ENCODE assay signal across 1 cellular context in the genomic region with DNA sequence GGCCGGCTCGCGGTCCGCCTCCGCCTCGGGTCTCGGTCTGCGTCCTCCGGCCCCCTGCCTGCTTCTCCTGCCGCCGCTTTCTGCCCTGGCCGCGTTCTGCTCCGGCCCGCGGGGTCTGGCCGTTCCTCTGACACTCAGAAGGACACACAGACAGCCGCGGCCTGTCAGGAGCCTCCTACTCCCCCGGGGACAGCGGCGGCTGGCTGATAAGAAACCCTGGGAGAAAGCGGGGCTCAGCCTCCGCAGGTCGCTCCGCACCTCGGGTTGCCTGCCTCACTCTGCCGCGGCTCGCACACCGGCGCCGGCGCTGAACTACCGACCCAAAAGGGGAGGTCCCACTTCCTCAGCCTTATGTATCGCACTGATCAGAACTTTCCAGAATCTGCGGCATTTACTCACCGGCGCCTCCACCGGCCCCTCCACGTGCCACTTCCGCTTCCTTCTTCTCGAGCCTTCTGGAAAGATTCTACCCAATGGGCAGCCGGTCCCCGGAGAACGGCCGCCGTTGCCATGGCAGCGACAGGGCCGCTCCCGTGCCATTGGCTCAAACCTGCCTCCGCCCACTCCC.
A peak's percentile ranks its signal among the peaks of the same experiment; 100 is the strongest.
TF ChIP-seq lines count a peak whose summit lies in the region.

A gene (minus strand): TSS at position 322 of the 568 bp plus-strand sequence. CDS start 322 bp downstream, outside the sequence.

TF ChIP-seq in K562, 482 proteins besides CTCF, POLR2A, EP300 and RAD21 (continued from another document and continues in another):
- TF ChIP-seq, protein P1, sequence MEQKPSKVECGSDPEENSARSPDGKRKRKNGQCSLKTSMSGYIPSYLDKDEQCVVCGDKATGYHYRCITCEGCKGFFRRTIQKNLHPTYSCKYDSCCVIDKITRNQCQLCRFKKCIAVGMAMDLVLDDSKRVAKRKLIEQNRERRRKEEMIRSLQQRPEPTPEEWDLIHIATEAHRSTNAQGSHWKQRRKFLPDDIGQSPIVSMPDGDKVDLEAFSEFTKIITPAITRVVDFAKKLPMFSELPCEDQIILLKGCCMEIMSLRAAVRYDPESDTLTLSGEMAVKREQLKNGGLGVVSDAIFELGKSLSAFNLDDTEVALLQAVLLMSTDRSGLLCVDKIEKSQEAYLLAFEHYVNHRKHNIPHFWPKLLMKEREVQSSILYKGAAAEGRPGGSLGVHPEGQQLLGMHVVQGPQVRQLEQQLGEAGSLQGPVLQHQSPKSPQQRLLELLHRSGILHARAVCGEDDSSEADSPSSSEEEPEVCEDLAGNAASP (IDR thresholded peaks at IDR 0.05), result no peak
- peak; percentile 62; the same call in 1 of the 2 replicates for TF ChIP-seq FOXP1 (CRISPR knock-in tag; IDR thresholded peaks at IDR 0.05)
- TF ChIP-seq MYNN (IDR thresholded peaks at IDR 0.05), result no peak
- no peak for TF ChIP-seq MYNN (CRISPR knock-in tag; IDR thresholded peaks at IDR 0.05)
- TF ChIP-seq, protein P2, sequence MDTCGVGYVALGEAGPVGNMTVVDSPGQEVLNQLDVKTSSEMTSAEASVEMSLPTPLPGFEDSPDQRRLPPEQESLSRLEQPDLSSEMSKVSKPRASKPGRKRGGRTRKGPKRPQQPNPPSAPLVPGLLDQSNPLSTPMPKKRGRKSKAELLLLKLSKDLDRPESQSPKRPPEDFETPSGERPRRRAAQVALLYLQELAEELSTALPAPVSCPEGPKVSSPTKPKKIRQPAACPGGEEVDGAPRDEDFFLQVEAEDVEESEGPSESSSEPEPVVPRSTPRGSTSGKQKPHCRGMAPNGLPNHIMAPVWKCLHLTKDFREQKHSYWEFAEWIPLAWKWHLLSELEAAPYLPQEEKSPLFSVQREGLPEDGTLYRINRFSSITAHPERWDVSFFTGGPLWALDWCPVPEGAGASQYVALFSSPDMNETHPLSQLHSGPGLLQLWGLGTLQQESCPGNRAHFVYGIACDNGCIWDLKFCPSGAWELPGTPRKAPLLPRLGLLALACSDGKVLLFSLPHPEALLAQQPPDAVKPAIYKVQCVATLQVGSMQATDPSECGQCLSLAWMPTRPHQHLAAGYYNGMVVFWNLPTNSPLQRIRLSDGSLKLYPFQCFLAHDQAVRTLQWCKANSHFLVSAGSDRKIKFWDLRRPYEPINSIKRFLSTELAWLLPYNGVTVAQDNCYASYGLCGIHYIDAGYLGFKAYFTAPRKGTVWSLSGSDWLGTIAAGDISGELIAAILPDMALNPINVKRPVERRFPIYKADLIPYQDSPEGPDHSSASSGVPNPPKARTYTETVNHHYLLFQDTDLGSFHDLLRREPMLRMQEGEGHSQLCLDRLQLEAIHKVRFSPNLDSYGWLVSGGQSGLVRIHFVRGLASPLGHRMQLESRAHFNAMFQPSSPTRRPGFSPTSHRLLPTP (IDR thresholded peaks at IDR 0.05; ENCODE audit: borderline replicate concordance, extremely low read depth, insufficient read length), result no peak
- TF ChIP-seq ZNF324 (CRISPR knock-in tag; IDR thresholded peaks at IDR 0.05), result no peak
- TF ChIP-seq, protein P3, sequence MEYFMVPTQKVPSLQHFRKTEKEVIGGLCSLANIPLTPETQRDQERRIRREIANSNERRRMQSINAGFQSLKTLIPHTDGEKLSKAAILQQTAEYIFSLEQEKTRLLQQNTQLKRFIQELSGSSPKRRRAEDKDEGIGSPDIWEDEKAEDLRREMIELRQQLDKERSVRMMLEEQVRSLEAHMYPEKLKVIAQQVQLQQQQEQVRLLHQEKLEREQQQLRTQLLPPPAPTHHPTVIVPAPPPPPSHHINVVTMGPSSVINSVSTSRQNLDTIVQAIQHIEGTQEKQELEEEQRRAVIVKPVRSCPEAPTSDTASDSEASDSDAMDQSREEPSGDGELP (CRISPR knock-in tag; IDR thresholded peaks at IDR 0.05; ENCODE audit: borderline replicate concordance), result no peak
- TF ChIP-seq, protein P4, sequence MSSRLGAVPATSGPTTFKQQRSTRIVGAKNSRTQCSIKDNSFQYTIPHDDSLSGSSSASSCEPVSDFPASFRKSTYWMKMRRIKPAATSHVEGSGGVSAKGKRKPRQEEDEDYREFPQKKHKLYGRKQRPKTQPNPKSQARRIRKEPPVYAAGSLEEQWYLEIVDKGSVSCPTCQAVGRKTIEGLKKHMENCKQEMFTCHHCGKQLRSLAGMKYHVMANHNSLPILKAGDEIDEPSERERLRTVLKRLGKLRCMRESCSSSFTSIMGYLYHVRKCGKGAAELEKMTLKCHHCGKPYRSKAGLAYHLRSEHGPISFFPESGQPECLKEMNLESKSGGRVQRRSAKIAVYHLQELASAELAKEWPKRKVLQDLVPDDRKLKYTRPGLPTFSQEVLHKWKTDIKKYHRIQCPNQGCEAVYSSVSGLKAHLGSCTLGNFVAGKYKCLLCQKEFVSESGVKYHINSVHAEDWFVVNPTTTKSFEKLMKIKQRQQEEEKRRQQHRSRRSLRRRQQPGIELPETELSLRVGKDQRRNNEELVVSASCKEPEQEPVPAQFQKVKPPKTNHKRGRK (tag; IDR thresholded peaks at IDR 0.05), result no peak
- TF ChIP-seq CEBPG (CRISPR knock-in tag; IDR thresholded peaks at IDR 0.05), result no peak
- no peak for TF ChIP-seq CEBPG (tag; conservative IDR thresholded peaks at IDR 0.05 in 1 of 2, IDR thresholded peaks at IDR 0.05 in 1 of 2)
- peak; percentile 30 to 48; a peak in 3 of 4 replicates for TF ChIP-seq NRF1 (conservative IDR thresholded peaks at IDR 0.05 in 1 of 2, IDR thresholded peaks at IDR 0.05 in 1 of 2)
- peak; percentile 32; the same call in 1 of the 2 replicates for TF ChIP-seq MYC (IDR thresholded peaks at IDR 0.05; ENCODE audit: low read depth, low read length)
- no peak for TF ChIP-seq MYC (CRISPR knock-in tag; IDR thresholded peaks at IDR 0.05; ENCODE audit: borderline replicate concordance, low read depth)
- TF ChIP-seq RHOXF2B (CRISPR knock-in tag; conservative IDR thresholded peaks at IDR 0.05), result no peak
- TF ChIP-seq FOSL1 (tag; conservative IDR thresholded peaks at IDR 0.05), result 0 out of 2 replicates have a peak, but pooled peaks have one; percentile 10
- no peak for TF ChIP-seq NCOA2 (IDR thresholded peaks at IDR 0.05; ENCODE audit: partially characterized antibody in 2 of 2)
- TF ChIP-seq, protein P5, sequence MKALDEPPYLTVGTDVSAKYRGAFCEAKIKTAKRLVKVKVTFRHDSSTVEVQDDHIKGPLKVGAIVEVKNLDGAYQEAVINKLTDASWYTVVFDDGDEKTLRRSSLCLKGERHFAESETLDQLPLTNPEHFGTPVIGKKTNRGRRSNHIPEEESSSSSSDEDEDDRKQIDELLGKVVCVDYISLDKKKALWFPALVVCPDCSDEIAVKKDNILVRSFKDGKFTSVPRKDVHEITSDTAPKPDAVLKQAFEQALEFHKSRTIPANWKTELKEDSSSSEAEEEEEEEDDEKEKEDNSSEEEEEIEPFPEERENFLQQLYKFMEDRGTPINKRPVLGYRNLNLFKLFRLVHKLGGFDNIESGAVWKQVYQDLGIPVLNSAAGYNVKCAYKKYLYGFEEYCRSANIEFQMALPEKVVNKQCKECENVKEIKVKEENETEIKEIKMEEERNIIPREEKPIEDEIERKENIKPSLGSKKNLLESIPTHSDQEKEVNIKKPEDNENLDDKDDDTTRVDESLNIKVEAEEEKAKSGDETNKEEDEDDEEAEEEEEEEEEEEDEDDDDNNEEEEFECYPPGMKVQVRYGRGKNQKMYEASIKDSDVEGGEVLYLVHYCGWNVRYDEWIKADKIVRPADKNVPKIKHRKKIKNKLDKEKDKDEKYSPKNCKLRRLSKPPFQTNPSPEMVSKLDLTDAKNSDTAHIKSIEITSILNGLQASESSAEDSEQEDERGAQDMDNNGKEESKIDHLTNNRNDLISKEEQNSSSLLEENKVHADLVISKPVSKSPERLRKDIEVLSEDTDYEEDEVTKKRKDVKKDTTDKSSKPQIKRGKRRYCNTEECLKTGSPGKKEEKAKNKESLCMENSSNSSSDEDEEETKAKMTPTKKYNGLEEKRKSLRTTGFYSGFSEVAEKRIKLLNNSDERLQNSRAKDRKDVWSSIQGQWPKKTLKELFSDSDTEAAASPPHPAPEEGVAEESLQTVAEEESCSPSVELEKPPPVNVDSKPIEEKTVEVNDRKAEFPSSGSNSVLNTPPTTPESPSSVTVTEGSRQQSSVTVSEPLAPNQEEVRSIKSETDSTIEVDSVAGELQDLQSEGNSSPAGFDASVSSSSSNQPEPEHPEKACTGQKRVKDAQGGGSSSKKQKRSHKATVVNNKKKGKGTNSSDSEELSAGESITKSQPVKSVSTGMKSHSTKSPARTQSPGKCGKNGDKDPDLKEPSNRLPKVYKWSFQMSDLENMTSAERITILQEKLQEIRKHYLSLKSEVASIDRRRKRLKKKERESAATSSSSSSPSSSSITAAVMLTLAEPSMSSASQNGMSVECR (CRISPR knock-in tag; IDR thresholded peaks at IDR 0.05), result peak; percentile 29; the same call in 1 of the 2 replicates
- TF ChIP-seq POLR2H (tag; IDR thresholded peaks at IDR 0.05; ENCODE audit: low read depth), result 0 out of 2 replicates have a peak, but pooled peaks have one; percentile 31
- no peak for TF ChIP-seq HIVEP1 (CRISPR knock-in tag; IDR thresholded peaks at IDR 0.05)
- TF ChIP-seq, protein P6, sequence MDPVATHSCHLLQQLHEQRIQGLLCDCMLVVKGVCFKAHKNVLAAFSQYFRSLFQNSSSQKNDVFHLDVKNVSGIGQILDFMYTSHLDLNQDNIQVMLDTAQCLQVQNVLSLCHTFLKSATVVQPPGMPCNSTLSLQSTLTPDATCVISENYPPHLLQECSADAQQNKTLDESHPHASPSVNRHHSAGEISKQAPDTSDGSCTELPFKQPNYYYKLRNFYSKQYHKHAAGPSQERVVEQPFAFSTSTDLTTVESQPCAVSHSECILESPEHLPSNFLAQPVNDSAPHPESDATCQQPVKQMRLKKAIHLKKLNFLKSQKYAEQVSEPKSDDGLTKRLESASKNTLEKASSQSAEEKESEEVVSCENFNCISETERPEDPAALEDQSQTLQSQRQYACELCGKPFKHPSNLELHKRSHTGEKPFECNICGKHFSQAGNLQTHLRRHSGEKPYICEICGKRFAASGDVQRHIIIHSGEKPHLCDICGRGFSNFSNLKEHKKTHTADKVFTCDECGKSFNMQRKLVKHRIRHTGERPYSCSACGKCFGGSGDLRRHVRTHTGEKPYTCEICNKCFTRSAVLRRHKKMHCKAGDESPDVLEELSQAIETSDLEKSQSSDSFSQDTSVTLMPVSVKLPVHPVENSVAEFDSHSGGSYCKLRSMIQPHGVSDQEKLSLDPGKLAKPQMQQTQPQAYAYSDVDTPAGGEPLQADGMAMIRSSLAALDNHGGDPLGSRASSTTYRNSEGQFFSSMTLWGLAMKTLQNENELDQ (CRISPR knock-in tag; IDR thresholded peaks at IDR 0.05; ENCODE audit: borderline replicate concordance), result no peak
- no peak for TF ChIP-seq PYGO2 (tag; IDR thresholded peaks at IDR 0.05)
- TF ChIP-seq NFE2 (IDR thresholded peaks at IDR 0.05; ENCODE audit: low read depth), result no peak
- peak; percentile 21 for TF ChIP-seq SP2 (IDR thresholded peaks at IDR 0.05; ENCODE audit: extremely low read depth, low read depth, low read length, poor library complexity, severe bottlenecking)
- TF ChIP-seq, protein P7, sequence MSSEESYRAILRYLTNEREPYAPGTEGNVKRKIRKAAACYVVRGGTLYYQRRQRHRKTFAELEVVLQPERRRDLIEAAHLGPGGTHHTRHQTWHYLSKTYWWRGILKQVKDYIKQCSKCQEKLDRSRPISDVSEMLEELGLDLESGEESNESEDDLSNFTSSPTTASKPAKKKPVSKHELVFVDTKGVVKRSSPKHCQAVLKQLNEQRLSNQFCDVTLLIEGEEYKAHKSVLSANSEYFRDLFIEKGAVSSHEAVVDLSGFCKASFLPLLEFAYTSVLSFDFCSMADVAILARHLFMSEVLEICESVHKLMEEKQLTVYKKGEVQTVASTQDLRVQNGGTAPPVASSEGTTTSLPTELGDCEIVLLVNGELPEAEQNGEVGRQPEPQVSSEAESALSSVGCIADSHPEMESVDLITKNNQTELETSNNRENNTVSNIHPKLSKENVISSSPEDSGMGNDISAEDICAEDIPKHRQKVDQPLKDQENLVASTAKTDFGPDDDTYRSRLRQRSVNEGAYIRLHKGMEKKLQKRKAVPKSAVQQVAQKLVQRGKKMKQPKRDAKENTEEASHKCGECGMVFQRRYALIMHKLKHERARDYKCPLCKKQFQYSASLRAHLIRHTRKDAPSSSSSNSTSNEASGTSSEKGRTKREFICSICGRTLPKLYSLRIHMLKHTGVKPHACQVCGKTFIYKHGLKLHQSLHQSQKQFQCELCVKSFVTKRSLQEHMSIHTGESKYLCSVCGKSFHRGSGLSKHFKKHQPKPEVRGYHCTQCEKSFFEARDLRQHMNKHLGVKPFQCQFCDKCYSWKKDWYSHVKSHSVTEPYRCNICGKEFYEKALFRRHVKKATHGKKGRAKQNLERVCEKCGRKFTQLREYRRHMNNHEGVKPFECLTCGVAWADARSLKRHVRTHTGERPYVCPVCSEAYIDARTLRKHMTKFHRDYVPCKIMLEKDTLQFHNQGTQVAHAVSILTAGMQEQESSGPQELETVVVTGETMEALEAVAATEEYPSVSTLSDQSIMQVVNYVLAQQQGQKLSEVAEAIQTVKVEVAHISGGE (CRISPR knock-in tag; IDR thresholded peaks at IDR 0.05), result peak in 1 of 3 experiments; percentile 61; a peak in 1 of 6 replicates
- 0 out of 2 replicates have a peak, but pooled peaks have one; percentile 13 for TF ChIP-seq NFIC (IDR thresholded peaks at IDR 0.05)
- no peak for TF ChIP-seq SMARCC2 (IDR thresholded peaks at IDR 0.05; ENCODE audit: low read depth)
- TF ChIP-seq JUN (IDR thresholded peaks at IDR 0.05; ENCODE audit: borderline replicate concordance, low read depth, low read length), result no peak
- no peak for TF ChIP-seq JUN (CRISPR knock-in tag; IDR thresholded peaks at IDR 0.05; ENCODE audit: borderline replicate concordance)
- TF ChIP-seq ZSCAN32 (CRISPR knock-in tag; IDR thresholded peaks at IDR 0.05), result no peak
- no peak for TF ChIP-seq TCFL5 (CRISPR knock-in tag; conservative IDR thresholded peaks at IDR 0.05)
- TF ChIP-seq MIER1 (IDR thresholded peaks at IDR 0.05; ENCODE audit: low read depth), result no peak
- no peak for TF ChIP-seq BCOR (IDR thresholded peaks at IDR 0.05)
- TF ChIP-seq NCOA4 (IDR thresholded peaks at IDR 0.05; ENCODE audit: partially characterized antibody), result no peak
- no peak for TF ChIP-seq KAT7 (CRISPR knock-in tag; IDR thresholded peaks at IDR 0.05; ENCODE audit: borderline replicate concordance)
- TF ChIP-seq, protein P8, sequence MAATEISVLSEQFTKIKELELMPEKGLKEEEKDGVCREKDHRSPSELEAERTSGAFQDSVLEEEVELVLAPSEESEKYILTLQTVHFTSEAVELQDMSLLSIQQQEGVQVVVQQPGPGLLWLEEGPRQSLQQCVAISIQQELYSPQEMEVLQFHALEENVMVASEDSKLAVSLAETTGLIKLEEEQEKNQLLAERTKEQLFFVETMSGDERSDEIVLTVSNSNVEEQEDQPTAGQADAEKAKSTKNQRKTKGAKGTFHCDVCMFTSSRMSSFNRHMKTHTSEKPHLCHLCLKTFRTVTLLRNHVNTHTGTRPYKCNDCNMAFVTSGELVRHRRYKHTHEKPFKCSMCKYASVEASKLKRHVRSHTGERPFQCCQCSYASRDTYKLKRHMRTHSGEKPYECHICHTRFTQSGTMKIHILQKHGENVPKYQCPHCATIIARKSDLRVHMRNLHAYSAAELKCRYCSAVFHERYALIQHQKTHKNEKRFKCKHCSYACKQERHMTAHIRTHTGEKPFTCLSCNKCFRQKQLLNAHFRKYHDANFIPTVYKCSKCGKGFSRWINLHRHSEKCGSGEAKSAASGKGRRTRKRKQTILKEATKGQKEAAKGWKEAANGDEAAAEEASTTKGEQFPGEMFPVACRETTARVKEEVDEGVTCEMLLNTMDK (IDR thresholded peaks at IDR 0.05; ENCODE audit: borderline replicate concordance, insufficient read depth, low read depth, low read length, poor library complexity, severe bottlenecking), result no peak
- no peak for TF ChIP-seq RB1 (IDR thresholded peaks at IDR 0.05; ENCODE audit: low read depth)
- no peak for TF ChIP-seq KDM2B (CRISPR knock-in tag; IDR thresholded peaks at IDR 0.05)
- no peak for TF ChIP-seq PTTG1 (tag; IDR thresholded peaks at IDR 0.05; ENCODE audit: low read depth)
- no peak for TF ChIP-seq HCFC1 (IDR thresholded peaks at IDR 0.05; ENCODE audit: low read depth, low read length)
- no peak for TF ChIP-seq E2F3 (CRISPR knock-in tag; IDR thresholded peaks at IDR 0.05)
